In the genomic region with DNA sequence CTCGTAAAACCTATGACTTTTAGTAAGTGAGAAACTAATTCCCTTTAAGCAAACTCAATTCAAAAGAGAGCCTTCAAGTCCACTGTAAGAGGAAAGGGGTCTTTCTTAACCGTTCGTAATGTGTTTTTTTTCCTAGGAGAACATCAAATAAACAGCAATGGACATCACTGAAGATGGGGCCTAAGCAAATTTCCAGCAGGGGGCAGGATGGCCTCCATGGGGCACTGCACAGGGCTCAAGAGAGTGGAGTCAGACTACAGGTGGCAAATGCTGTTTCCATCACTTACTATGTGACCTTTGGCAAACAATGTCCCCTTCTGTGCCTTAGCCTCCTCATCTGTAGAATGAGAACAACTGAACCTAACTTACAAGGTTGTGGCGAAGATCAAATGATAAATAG, we compare ENCODE assay signal across 9 cellular contexts.
DNase-seq lines count a peak whose midpoint lies in the region; FAIRE-seq and TF ChIP-seq lines count a peak whose summit lies in the region.
"Had no signal": no experiment of that assay in that cellular context is flagged by ENCODE, and none has a peak within 500 bp of the region (broad histone marks: within the 10 kb centered on the region; RNA-seq: fewer than 3 reads in every experiment).

No MANE protein-coding gene starts in this region.

- no peak overlapping the region for H3K9ac ChIP-seq in colonic mucosa (ENCODE audit: low read depth in 2 of 2, low read length in 2 of 2)

- DNase-seq in GM18507 (ENCODE audit: extremely low spot score, insufficient read length, low read depth) (no peak), RPMI7951 (ENCODE audit: low read depth) (peak; percentile 27), colonic mucosa (no peak), NCI-H187 treated with DMSO at 0.1 percent for 48 hours (lab: John Stamatoyannopoulos, UW) (no peak), NOMO-1 (lab: John Stamatoyannopoulos, UW; ENCODE audit: unreplicated experiment in 2 of 2) (no peak), NCI-H2029 treated with DMSO at 0.1 percent for 48 hours (lab: John Stamatoyannopoulos, UW) (no peak), ascending aorta (ENCODE audit: low spot score in 2 of 2) (no peak)
- peak; percentile 10 for DNase-seq in stimulated activated CD4-positive, alpha-beta T cell treated with anti-CD3 and anti-CD28 coated beads, Interleukin-1b, Interleukin-23, amount 100 ng/mL, for 48 hours

- H3K9me3 ChIP-seq in colonic mucosa (no peaks in the 10 kb centered on the region), ascending aorta (no peaks in the 10 kb centered on the region)
- H3K9me3 ChIP-seq: tibial nerve had no signal

- H3K27me3 ChIP-seq in colonic mucosa (no peaks in the 10 kb centered on the region), ascending aorta (no peaks in the 10 kb centered on the region)
- H3K27me3 ChIP-seq: tibial nerve had no signal

- H3K4me3 ChIP-seq in colonic mucosa (no peak overlapping the region), ascending aorta (no peak overlapping the region)
- H3K4me3 ChIP-seq: tibial nerve had no signal

- H3K4me1 ChIP-seq in colonic mucosa, result no peaks in the 10 kb centered on the region
- H3K4me1 ChIP-seq in ascending aorta, result no peaks in the 10 kb centered on the region
- H3K4me1 ChIP-seq: tibial nerve had no signal

- H3K27ac ChIP-seq in colonic mucosa, result no peak overlapping the region
- H3K27ac ChIP-seq in ascending aorta, result no peak overlapping the region
- H3K27ac ChIP-seq: tibial nerve had no signal

- H3K36me3 ChIP-seq in colonic mucosa, result no peaks in the 10 kb centered on the region
- H3K36me3 ChIP-seq in ascending aorta, result no peaks in the 10 kb centered on the region
- H3K36me3 ChIP-seq: tibial nerve had no signal

- FAIRE-seq in GM18507 (lab: Jason Lieb, UNC), result peak; percentile 35

- TF ChIP-seq CTCF in colonic mucosa (IDR thresholded peaks at IDR 0.05), result peak; percentile 33
- TF ChIP-seq CTCF in ascending aorta (IDR thresholded peaks at IDR 0.05), result peak in 1 of 3 experiments; percentile 25

- intact Hi-C loops in colonic mucosa (cut with DNase I) (no loop called here), ascending aorta (cut with DNase I) (no loop called here)

Comparison
In these comparisons a context has a peak if more than half of its experiments do, and no peak if none do; other contexts are left out.
1. DNase-seq: peak in RPMI7951 (single experiment) and stimulated activated CD4-positive, alpha-beta T cell treated with anti-CD3 and anti-CD28 coated beads, Interleukin-1b, Interleukin-23, amount 100 ng/mL, for 48 hours (single experiment); none in GM18507 (single experiment), colonic mucosa (single experiment), NCI-H187 treated with DMSO at 0.1 percent for 48 hours (single experiment), NOMO-1 (0 of 2), NCI-H2029 treated with DMSO at 0.1 percent for 48 hours (single experiment) and ascending aorta (0 of 2).